8 cellular contexts compared by ENCODE assay signal in genomic region chr1:45303582-45304310, GRCh38. TPM values are rescaled to one million over a fixed set of nuclear protein-coding genes. Genes with fewer than 3 reads are reported as not detected.
DNase-seq lines count a peak whose midpoint lies in the region; ATAC-seq and TF ChIP-seq lines count a peak whose summit lies in the region.

No MANE protein-coding gene starts in this region.

- peak overlapping the region; percentile 81 for H2AFZ ChIP-seq in osteoblast (ENCODE audit: low read length)

- H3K9ac ChIP-seq in SK-N-MC (ENCODE audit: insufficient read length): peak overlapping the region; percentile 88

- H3K36me3 ChIP-seq in SK-N-MC (ENCODE audit: insufficient read depth, low read length) (no peaks in the 10 kb centered on the region), osteoblast (ENCODE audit: insufficient read depth, low read length) (no peaks in the 10 kb centered on the region), thoracic aorta (no peaks in the 10 kb centered on the region)

- H3K9me3 Mint-ChIP-seq in activated naive CD4-positive, alpha-beta T cell treated with anti-CD3 and anti-CD28 coated beads, Interleukin-2, amount 50 U/mL, for 72 hours: no peaks in the 10 kb centered on the region
- peaks cover 3% of the 10 kb centered on the region for H3K9me3 Mint-ChIP-seq in glutamatergic neuron (ENCODE audit: unreplicated experiment)

- H3K27ac ChIP-seq in SK-N-MC: peak overlapping the region; percentile 62
- H3K27ac ChIP-seq in osteoblast (ENCODE audit: low read depth, low read length): peak overlapping the region; percentile 59
- H3K27ac ChIP-seq in thoracic aorta: peak overlapping the region; percentile 84 to 86

- TF ChIP-seq CTCF in GM10266 (IDR thresholded peaks at IDR 0.05; ENCODE audit: control insufficient read depth, insufficient read depth, low read depth, missing control alignments) (peak; percentile 81), glutamatergic neuron (IDR thresholded peaks at IDR 0.05; ENCODE audit: partially characterized antibody, unreplicated experiment) (peak; percentile 55), osteoblast (IDR thresholded peaks at IDR 0.05; ENCODE audit: extremely low read depth, low read depth, low read length) (peak; percentile 55), thoracic aorta (IDR thresholded peaks at IDR 0.05) (peak; percentile 57)

- H4K20me1 ChIP-seq in osteoblast (ENCODE audit: insufficient read depth, low read length): no peaks in the 10 kb centered on the region

- H3K27ac Mint-ChIP-seq in activated naive CD4-positive, alpha-beta T cell treated with anti-CD3 and anti-CD28 coated beads, Interleukin-2, amount 50 U/mL, for 72 hours: peak overlapping the region; percentile 93 to 95
- peak overlapping the region; percentile 86 for H3K27ac Mint-ChIP-seq in glutamatergic neuron (ENCODE audit: unreplicated experiment)

- peak; percentile 94 for DNase-seq in GM10266 (ENCODE audit: extremely low spot score)
- DNase-seq in NCI-H1048 (lab: John Stamatoyannopoulos, UW): peak; percentile 97
- peak; percentile 74 for DNase-seq in SK-N-MC (ENCODE audit: low read depth, low spot score)
- DNase-seq in activated naive CD4-positive, alpha-beta T cell treated with anti-CD3 and anti-CD28 coated beads, Interleukin-2, amount 50 U/mL, for 72 hours (ENCODE audit: low spot score in 2 of 2): peak; percentile 91 to 97
- peak; percentile 98 for DNase-seq in glutamatergic neuron
- peak; percentile 98 for DNase-seq in osteoblast (ENCODE audit: insufficient read length, low spot score, missing footprints)
- peak; percentile 92 for DNase-seq in thoracic aorta (ENCODE audit: low spot score)

- peaks cover 11% of the 10 kb centered on the region for H3K4me1 ChIP-seq in osteoblast (ENCODE audit: insufficient read depth, low read length)
- peaks cover 5 to 9% of the 10 kb centered on the region in 2 donors for H3K4me1 ChIP-seq in thoracic aorta (ENCODE audit: control insufficient read depth in 1 of 2, low read depth in 2 of 2)

- H3K4me3 ChIP-seq in SK-N-MC (peak overlapping the region; percentile 86), osteoblast (ENCODE audit: insufficient read depth, low read length) (peak overlapping the region; percentile 81), thoracic aorta (peak overlapping the region; percentile 78)

- no peaks in the 10 kb centered on the region for H3K79me2 ChIP-seq in osteoblast (ENCODE audit: insufficient read depth, low read length)

- peaks cover 2% of the 10 kb centered on the region for H3K27me3 Mint-ChIP-seq in glutamatergic neuron (ENCODE audit: unreplicated experiment)

- H3K4me1 Mint-ChIP-seq in glutamatergic neuron (ENCODE audit: low read depth, unreplicated experiment): peaks cover 2% of the 10 kb centered on the region

- ATAC-seq in HG02571 (IDR thresholded peaks at IDR 0.05; ENCODE audit: unreplicated experiment): peak; percentile 68
- peak; percentile 87 to 88 for ATAC-seq in activated naive CD4-positive, alpha-beta T cell treated with anti-CD3 and anti-CD28 coated beads, Interleukin-2, amount 50 U/mL, for 72 hours
- ATAC-seq in thoracic aorta (ENCODE audit: insufficient number of reproducible peaks, low FRiP score, low read depth): peak; percentile 93

- H3K9me3 ChIP-seq in SK-N-MC (ENCODE audit: low read depth, low read length) (no peaks in the 10 kb centered on the region), osteoblast (ENCODE audit: low read depth, low read length) (no peaks in the 10 kb centered on the region), thoracic aorta (no peaks in the 10 kb centered on the region)

- H3K4me2 ChIP-seq in osteoblast (ENCODE audit: insufficient read depth, low read length): peak overlapping the region; percentile 81

- H3K36me3 Mint-ChIP-seq in activated naive CD4-positive, alpha-beta T cell treated with anti-CD3 and anti-CD28 coated beads, Interleukin-2, amount 50 U/mL, for 72 hours: no peaks in the 10 kb centered on the region
- H3K36me3 Mint-ChIP-seq in glutamatergic neuron (ENCODE audit: unreplicated experiment): no peaks in the 10 kb centered on the region

- H3K27me3 ChIP-seq in osteoblast (ENCODE audit: insufficient read depth, low read length) (no peaks in the 10 kb centered on the region), thoracic aorta (replicated peaks; ENCODE audit: insufficient read depth) (no peaks in the 10 kb centered on the region)

- peak overlapping the region; percentile 90 for H3K4me3 Mint-ChIP-seq in glutamatergic neuron (ENCODE audit: unreplicated experiment)

RNA-seq across cellular contexts. Expression of gene HPDL, which starts 22.9 kb away (rescaled TPM):
- 10 to 100 TPM in 1 of 2 donors, 1 to 10 TPM in 1; 6.1 to 19.8 TPM for total RNA-seq in activated naive CD4-positive, alpha-beta T cell treated with anti-CD3 and anti-CD28 coated beads, Interleukin-2, amount 50 U/mL, for 72 hours
- total RNA-seq in glutamatergic neuron (ENCODE audit: unreplicated experiment) (2.3 TPM), osteoblast (0.36 and 0.59 TPM in 2 replicates), thoracic aorta (not detected)

RNA-seq across cellular contexts. Expression of gene TOE1, which starts 36.2 kb away (rescaled TPM):
- total RNA-seq in activated naive CD4-positive, alpha-beta T cell treated with anti-CD3 and anti-CD28 coated beads, Interleukin-2, amount 50 U/mL, for 72 hours: 10 to 100 TPM; 30.2 to 34.0 TPM
- 7.5 TPM for total RNA-seq in glutamatergic neuron (ENCODE audit: unreplicated experiment)
- 6.5 and 8.5 TPM in 2 replicates for total RNA-seq in osteoblast
- total RNA-seq in thoracic aorta: 10 to 100 TPM in 1 of 2 donors, 1 to 10 TPM in 1; 4.7 to 10.5 TPM

RNA-seq across cellular contexts. Expression of gene MUTYH, which starts 36.5 kb away (rescaled TPM):
- 10 to 100 TPM; 32.0 to 40.1 TPM for total RNA-seq in activated naive CD4-positive, alpha-beta T cell treated with anti-CD3 and anti-CD28 coated beads, Interleukin-2, amount 50 U/mL, for 72 hours
- total RNA-seq in glutamatergic neuron (ENCODE audit: unreplicated experiment) (33.7 TPM), osteoblast (13.6 and 14.1 TPM in 2 replicates), thoracic aorta (10 to 100 TPM; 15.2 to 27.4 TPM)

Comparison
In these comparisons a context has a peak if more than half of its experiments do, and no peak if none do; other contexts are left out.
1. Peak in every context shown above with its lines: DNase-seq, ATAC-seq, H3K4me3 ChIP-seq and H3K27ac ChIP-seq.